ENCODE assay signal across 26 cellular contexts in the genomic region with DNA sequence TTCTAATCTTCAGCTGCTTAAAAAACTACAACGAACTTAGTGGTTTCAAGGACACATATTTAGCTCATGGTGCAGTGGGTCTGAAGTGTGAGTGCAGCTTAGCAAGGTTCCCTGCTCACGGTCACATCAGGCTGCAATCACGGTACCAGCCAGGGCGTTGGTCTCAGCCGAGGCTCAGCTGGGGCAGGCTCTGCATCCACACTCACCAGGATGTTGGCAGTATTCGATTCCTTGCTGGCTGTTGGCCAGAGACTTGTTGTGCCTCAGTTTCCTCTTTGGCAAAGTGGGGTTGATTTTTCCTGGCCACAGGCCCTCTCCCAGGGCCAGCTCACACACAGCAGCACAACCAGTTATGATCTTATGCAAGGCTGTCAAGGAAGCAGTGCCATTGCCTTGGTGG.
A peak's percentile ranks its signal among the peaks of the same experiment; 100 is the strongest.
DNase-seq lines count a peak whose midpoint lies in the region; FAIRE-seq and TF ChIP-seq lines count a peak whose summit lies in the region.
"Had no signal": no experiment of that assay in that cellular context is flagged by ENCODE, and none has a peak within 500 bp of the region (broad histone marks: within the 10 kb centered on the region; RNA-seq: fewer than 3 reads in every experiment).

No MANE protein-coding gene starts in this region.

- H3K4me1 Mint-ChIP-seq in astrocyte (ENCODE audit: low read depth, unreplicated experiment) (peaks cover 11% of the 10 kb centered on the region), endodermal cell (peaks cover 18% of the 10 kb centered on the region)
- H3K4me1 Mint-ChIP-seq: CD14-positive monocyte; CD8-positive, alpha-beta memory T cell had no signal

- H3K27me3 Mint-ChIP-seq in astrocyte (ENCODE audit: low read depth, unreplicated experiment) (peaks cover 22% of the 10 kb centered on the region), endodermal cell (ENCODE audit: insufficient read depth) (no peaks in the 10 kb centered on the region)

- no peak overlapping the region for H2AFZ ChIP-seq in astrocyte (ENCODE audit: low read depth, low read length)

- intact Hi-C loops in ovary (cut with DNase I) = loop anchor here in 1 of 4 donors (2.0 kb wide), 1 partner anchor 30 kb away; no protein-coding TSS in a partner anchor

- H3K4me3 ChIP-seq in astrocyte (ENCODE audit: insufficient read depth, low read depth, low read length) (no peak overlapping the region), endodermal cell (ENCODE audit: low read length) (no peak overlapping the region), ovary (no peak overlapping the region), tibial nerve (no peak overlapping the region)
- H3K4me3 ChIP-seq: GM12878 had no signal

- no peak overlapping the region for H3K9ac ChIP-seq in astrocyte (ENCODE audit: low read length)
- H3K9ac ChIP-seq in endodermal cell (ENCODE audit: extremely low read depth, low read length, poor library complexity, severe bottlenecking) = no peak overlapping the region
- H3K9ac ChIP-seq: SK-N-SH had no signal

- no peaks in the 10 kb centered on the region for H4K20me1 ChIP-seq in astrocyte (ENCODE audit: insufficient read depth, low read length)

- DNase-seq in astrocyte (ENCODE audit: low read depth) = no peak
- no peak for DNase-seq in endodermal cell
- peak in 2 of 5 donors; percentile 54 to 57 for DNase-seq in ovary
- DNase-seq in activated effector memory CD4-positive, alpha-beta T cell treated with Interleukin-2 at 50 U/mL for 16 hours = no peak
- no peak for DNase-seq in SIG-M5 (lab: John Stamatoyannopoulos, UW)
- DNase-seq in nucleus accumbens (lab: John Stamatoyannopoulos, UW) = no peak
- no peak for DNase-seq in tibial nerve (ENCODE audit: low spot score in 2 of 2)
- DNase-seq: CD8-positive, alpha-beta memory T cell; DMS 273 treated with DMSO at 0.1 percent for 48 hours; DMS79; GDM1; Karpas-422; NCI-H1092; NCI-H1417 treated with DMSO at 0.1 percent for 48 hours; NCI-H1694 treated with DMSO at 0.1 percent for 48 hours; NCI-H2081; NCI-H226; NCI-H510A; NCI-H69; RPMI8226; SHP77; SK-N-SH had no signal

- no peak for TF ChIP-seq EP300 in ovary (IDR thresholded peaks at IDR 0.05)
- no peak for TF ChIP-seq EP300 in tibial nerve (IDR thresholded peaks at IDR 0.05)

- H3K36me3 ChIP-seq in astrocyte (ENCODE audit: insufficient read depth, low read length) (no peaks in the 10 kb centered on the region), endodermal cell (ENCODE audit: control insufficient read depth, insufficient read depth, low read length) (no peaks in the 10 kb centered on the region), ovary (no peaks in the 10 kb centered on the region), tibial nerve (peaks cover 0 to 7% (median 0%) of the 10 kb centered on the region in 3 donors)

- FAIRE-seq in astrocyte (lab: Jason Lieb, UNC) = no peak
- FAIRE-seq: GM12878, H54 had no signal

- H3K27ac ChIP-seq in astrocyte (ENCODE audit: low read depth, low read length) (no peak overlapping the region), endodermal cell (ENCODE audit: low read depth, low read length) (no peak overlapping the region), ovary (peak overlapping the region; percentile 4 to 95), tibial nerve (no peak overlapping the region)
- H3K27ac ChIP-seq: HL-60 had no signal

- peak overlapping the region; percentile 34 for H3K27ac Mint-ChIP-seq in astrocyte (ENCODE audit: unreplicated experiment)
- peak overlapping the region; percentile 39 for H3K27ac Mint-ChIP-seq in endodermal cell
- H3K27ac Mint-ChIP-seq: CD14-positive monocyte had no signal

- 93 to 96% methylated on average over 6 of the region's 6 CpGs for WGBS in endodermal cell (ENCODE audit: insufficient coverage in 1 of 2, insufficient read length in 1 of 2), 2 experiments
- WGBS in ovary, 3 donors = 69 to 74% (median 73%) methylated on average over 6 of the region's 6 CpGs
- WGBS in tibial nerve, 2 donors = 94 to 98% methylated on average over 6 of the region's 6 CpGs

- TF ChIP-seq CTCF in astrocyte (IDR thresholded peaks at IDR 0.05; ENCODE audit: insufficient read depth, low read depth, low read length) = no peak
- no peak for TF ChIP-seq CTCF in endodermal cell (conservative IDR thresholded peaks at IDR 0.05)
- no peak for TF ChIP-seq CTCF in ovary (IDR thresholded peaks at IDR 0.05)
- TF ChIP-seq CTCF in tibial nerve (IDR thresholded peaks at IDR 0.05) = no peak

- H3K36me3 Mint-ChIP-seq in astrocyte (ENCODE audit: low read depth, unreplicated experiment) (peaks cover 7% of the 10 kb centered on the region), endodermal cell (ENCODE audit: low read depth) (peaks cover 9% of the 10 kb centered on the region)
- H3K36me3 Mint-ChIP-seq: CD14-positive monocyte had no signal

- no peaks in the 10 kb centered on the region for H3K79me2 ChIP-seq in astrocyte (ENCODE audit: insufficient read depth, low read length)

- H3K27me3 ChIP-seq in astrocyte (ENCODE audit: insufficient read depth, low read length) (peaks cover 9% of the 10 kb centered on the region), endodermal cell (ENCODE audit: control insufficient read depth, insufficient read depth, low read length, poor library complexity, severe bottlenecking) (no peaks in the 10 kb centered on the region), ovary (no peaks in the 10 kb centered on the region), tibial nerve (no peaks in the 10 kb centered on the region)

- H3K4me1 ChIP-seq in astrocyte (ENCODE audit: insufficient read depth, low read length) (peaks cover 15% of the 10 kb centered on the region), endodermal cell (ENCODE audit: control insufficient read depth, insufficient read depth, low read length) (peaks cover 5% of the 10 kb centered on the region), ovary (ENCODE audit: insufficient read depth) (peaks cover 60% of the 10 kb centered on the region), tibial nerve (peaks cover 0 to 54% (median 12%) of the 10 kb centered on the region in 4 donors)

- no peak overlapping the region for H3K4me3 Mint-ChIP-seq in astrocyte (ENCODE audit: unreplicated experiment)
- no peak overlapping the region for H3K4me3 Mint-ChIP-seq in endodermal cell
- H3K4me3 Mint-ChIP-seq: CD14-positive monocyte; CD8-positive, alpha-beta memory T cell had no signal

- no peak overlapping the region for H3K4me2 ChIP-seq in astrocyte (ENCODE audit: low read length)
- H3K4me2 ChIP-seq: SK-N-SH had no signal

- peaks cover 7% of the 10 kb centered on the region for H3K9me3 Mint-ChIP-seq in astrocyte (ENCODE audit: unreplicated experiment)
- H3K9me3 Mint-ChIP-seq in endodermal cell = peaks cover 13% of the 10 kb centered on the region

- TF ChIP-seq POLR2A in ovary (IDR thresholded peaks at IDR 0.05) = no peak
- no peak for TF ChIP-seq POLR2A in tibial nerve (IDR thresholded peaks at IDR 0.05)

- H3K9me3 ChIP-seq in astrocyte (ENCODE audit: insufficient read depth, low read depth, low read length) (peaks cover 4% of the 10 kb centered on the region), endodermal cell (ENCODE audit: control insufficient read depth, low read length) (peaks cover 15% of the 10 kb centered on the region), ovary (no peaks in the 10 kb centered on the region), tibial nerve (peaks cover 0 to 6% (median 0%) of the 10 kb centered on the region in 4 donors)
- H3K9me3 ChIP-seq: SK-N-SH had no signal

Comparison
In these comparisons a context has a peak if more than half of its experiments do, and no peak if none do; other contexts are left out.
1. H3K27ac ChIP-seq: peak in ovary (2 of 2); none in astrocyte (single experiment), endodermal cell (single experiment) and tibial nerve (0 of 4).